Comparison of ENCODE assay signal across 29 cellular contexts in genomic region chr14:105349992-105350391, GRCh38.
"Had no signal": no experiment of that assay in that cellular context is flagged by ENCODE, and none has a peak within 500 bp of the region (broad histone marks: within the 10 kb centered on the region; RNA-seq: fewer than 3 reads in every experiment).

No MANE protein-coding gene starts in this region.

- FAIRE-seq: pancreas had no signal

- DNase-seq: naive thymus-derived CD4-positive, alpha-beta T cell; natural killer cell; nucleus accumbens; retina; spleen; stimulated activated CD4-positive, alpha-beta T cell treated with anti-CD3 and anti-CD28 coated beads, Interleukin-12 subunit alpha, Interleukin-12 subunit beta, amount 100 ng/mL, for 4 hours; stimulated activated CD4-positive, alpha-beta T cell treated with anti-CD3 and anti-CD28 coated beads, Interleukin-1b, Interleukin-23, amount 100 ng/mL, for 48 hours; stimulated activated CD4-positive, alpha-beta T cell treated with anti-CD3 and anti-CD28 coated beads, Interleukin-4, amount 100 ng/mL, for 1 hour; stimulated activated CD4-positive, alpha-beta T cell treated with anti-CD3 and anti-CD28 coated beads, Interleukin-4, amount 100 ng/mL, for 4 hours; stimulated activated CD8-positive, alpha-beta memory T cell treated with anti-CD3 and anti-CD28 coated beads, Interleukin-4, amount 100 ng/mL, for 48 hours; stimulated activated naive CD4-positive, alpha-beta T cell; stimulated activated naive CD8-positive, alpha-beta T cell treated with anti-CD3 and anti-CD28 coated beads, Interleukin-15, amount 100 ng/mL, for 72 hours; stimulated activated naive CD8-positive, alpha-beta T cell treated with anti-CD3 and anti-CD28 coated beads, Interleukin-15, Interleukin-2, amounts not matched to agents 100 U/mL and 50 U/mL, for 24 hours; substantia nigra; testis; tibial artery; transverse colon; upper lobe of right lung; uterus had no signal

- H3K9me3 ChIP-seq: neutrophil, pancreas, prostate gland, right atrium auricular region, suprapubic skin, testis, tibial artery, transverse colon, upper lobe of right lung, uterus had no signal

- ATAC-seq: naive thymus-derived CD4-positive, alpha-beta T cell; natural killer cell; pancreas; sciatic nerve; stimulated activated memory B cell treated with anti-CD40 and anti-IgM and Interleukin-4, amounts not matched to agents 10 μg/mL and 1 μg/mL and 100 μg/mL, for 72 hours; stimulated activated naive CD8-positive, alpha-beta T cell treated with anti-CD3 and anti-CD28 coated beads, Interleukin-15, amount 100 ng/mL, for 72 hours; stimulated activated naive CD8-positive, alpha-beta T cell treated with anti-CD3 and anti-CD28 coated beads, Interleukin-15, Interleukin-2, amounts not matched to agents 100 U/mL and 50 U/mL, for 24 hours; upper lobe of right lung had no signal

- H3K27ac ChIP-seq: neural progenitor cell, neutrophil, pancreas, prostate gland, right atrium auricular region, skin epidermis, spleen, suprapubic skin, testis, tibial artery, transverse colon, upper lobe of right lung, uterus had no signal

- H3K4me1 ChIP-seq: neural progenitor cell, prostate gland, testis, tibial artery had no signal

- H3K4me3 ChIP-seq: neural progenitor cell, pancreas, prostate gland, right atrium auricular region, skin epidermis, smooth muscle cell, spleen, suprapubic skin, testis, tibial artery, transverse colon, upper lobe of right lung, uterus had no signal

- H3K27me3 ChIP-seq: neural progenitor cell, neutrophil, pancreas, right atrium auricular region, spleen, suprapubic skin, testis, tibial artery, transverse colon, upper lobe of right lung, uterus had no signal

- H3K36me3 ChIP-seq: neural progenitor cell, neutrophil, pancreas, prostate gland, right atrium auricular region, transverse colon, uterus had no signal
